13 cellular contexts compared by ENCODE assay signal in the genomic region with DNA sequence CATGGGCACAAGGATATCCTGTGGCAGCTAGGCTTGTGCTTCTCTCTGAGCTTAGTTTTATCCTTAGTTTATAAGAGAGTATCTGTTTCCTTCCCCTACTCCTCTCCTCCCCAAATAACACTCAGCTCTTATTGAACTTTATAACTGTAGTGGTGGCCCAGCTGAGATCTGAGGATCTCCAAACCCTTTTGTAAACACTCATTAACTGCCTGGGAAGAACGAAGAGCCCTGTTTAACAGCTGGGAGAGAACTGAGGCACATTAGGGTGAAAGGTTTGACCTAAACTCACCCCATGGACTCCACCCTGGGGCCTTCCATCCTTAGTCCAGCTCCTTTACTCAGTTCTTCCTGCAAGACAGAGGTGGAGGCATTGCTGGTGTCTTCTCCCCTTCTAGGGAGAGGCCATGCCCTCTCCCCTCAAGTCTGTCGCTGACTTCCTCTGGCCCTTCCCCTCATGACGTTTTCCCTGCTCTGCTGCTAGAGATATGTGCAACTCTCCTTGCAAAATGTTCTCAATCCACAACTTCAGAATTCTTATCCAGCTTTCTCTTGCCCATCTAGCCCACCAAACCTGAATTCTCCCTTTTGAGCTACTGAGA. TPM values are rescaled to one million over a fixed set of nuclear protein-coding genes. Genes with fewer than 3 reads are reported as not detected.
A peak's percentile ranks its signal among the peaks of the same experiment; 100 is the strongest.
DNase-seq lines count a peak whose midpoint lies in the region; ATAC-seq, FAIRE-seq and TF ChIP-seq lines count a peak whose summit lies in the region.
"Had no signal": no experiment of that assay in that cellular context is flagged by ENCODE, and none has a peak within 500 bp of the region (broad histone marks: within the 10 kb centered on the region; RNA-seq: fewer than 3 reads in every experiment).

No MANE protein-coding gene starts in this region.

- peak; percentile 64 for FAIRE-seq in K562 (lab: Jason Lieb, UNC)

- intact Hi-C loops in A673 (cut with micrococcal nuclease; ENCODE audit: unreplicated experiment), result loop anchor here (10.0 kb wide), 1 partner anchor 107 kb away; a partner anchor contains a TSS
- intact Hi-C loops in K562 (cut with micrococcal nuclease), result loop anchor here (5.0 to 10.0 kb wide), 2 partner anchors 35 to 227 kb away; no protein-coding TSS in a partner anchor

- DNase-seq in A673 (ENCODE audit: low spot score) (no peak), K562 (ENCODE audit: extremely low read depth in 1 of 4, low spot score in 3 of 4) (peak in 2 of 4 experiments; percentile 50 to 73), superior temporal gyrus (ENCODE audit: extremely low spot score) (no peak), NCI-H1105 treated with DMSO at 0.1 percent for 48 hours (lab: John Stamatoyannopoulos, UW) (no peak)
- DNase-seq: activated B cell treated with CpG ODN at 0.5 μM for 24 hours, aorta had no signal

- peaks cover 16% of the 10 kb centered on the region for H3K36me3 Mint-ChIP-seq in activated T-helper 17 cell treated with anti-CD3 and anti-CD28 coated beads, Interleukin-2, amount 50 U/mL, for 72 hours (ENCODE audit: low read depth)

- H2AFZ ChIP-seq in K562 (ENCODE audit: low read depth, low read length), result peak overlapping the region; percentile 5; the same call in 1 of the 2 replicates

- ATAC-seq in K562, result peak; percentile 47
- no peak for ATAC-seq in HG03354 (IDR thresholded peaks at IDR 0.05; ENCODE audit: poor library complexity, severe bottlenecking, unreplicated experiment)
- ATAC-seq in activated T-helper 17 cell treated with anti-CD3 and anti-CD28 coated beads, Interleukin-2, amount 50 U/mL, for 72 hours (replicated peaks), result no peak

- H3K79me2 ChIP-seq in K562 (ENCODE audit: control insufficient read depth, insufficient read depth, low read length), result no peaks in the 10 kb centered on the region; the same call in 2 of the 3 replicates

- no peak overlapping the region for H3K4me3 Mint-ChIP-seq in activated T-helper 17 cell treated with anti-CD3 and anti-CD28 coated beads, Interleukin-2, amount 50 U/mL, for 72 hours
- H3K4me3 Mint-ChIP-seq: activated B cell treated with CpG ODN at 0.5 μM for 24 hours, HFFc6 had no signal

- H3K4me1 Mint-ChIP-seq in activated T-helper 17 cell treated with anti-CD3 and anti-CD28 coated beads, Interleukin-2, amount 50 U/mL, for 72 hours, result peaks cover 39% of the 10 kb centered on the region

- BruUV-seq in A673 (replicated peaks; lab: Mats Ljungman, UMichigan) (no TSS peak), K562 (replicated peaks; lab: Mats Ljungman, UMichigan) (no TSS peak)

- H3K9me1 ChIP-seq in K562 (ENCODE audit: control insufficient read depth, insufficient read depth, low read length), result no peaks in the 10 kb centered on the region

- no peak for TF ChIP-seq RAD21 in K562 (CRISPR knock-in tag; conservative IDR thresholded peaks at IDR 0.05 in 1 of 2, IDR thresholded peaks at IDR 0.05 in 1 of 2)

- POLR2A ChIA-PET in A673 (lab: Charles Lee; ENCODE audit: low non-redundant PET), result interaction anchor here (0.6 to 1.0 kb wide), 2 partner anchors 10 to 102 kb away, joined by 3 to 13 read pairs; no protein-coding TSS in a partner anchor
- POLR2A ChIA-PET in K562 (lab: Yijun Ruan, JAX), result interaction anchor here (0.5 to 3.3 kb wide), 16 partner anchors 9 to 1682 kb away, joined by 3 to 23 read pairs (median 4); a partner anchor contains a TSS

- H3K4me1 ChIP-seq in A673 (ENCODE audit: insufficient read depth, low read length, poor library complexity, severe bottlenecking) (peaks cover 71% of the 10 kb centered on the region), HUES48 (ENCODE audit: control insufficient read depth, insufficient read depth, low read length) (peaks cover 42% of the 10 kb centered on the region), K562 (replicated peaks in 1 of 2; ENCODE audit: control insufficient read depth in 2 of 2, insufficient read depth in 2 of 2, low read length in 2 of 2) (peaks cover 34 to 43% of the 10 kb centered on the region in 2 experiments), mucosa of rectum (ENCODE audit: control insufficient read depth in 2 of 2, insufficient read depth in 2 of 2, low read length in 2 of 2) (peaks cover 65 to 71% of the 10 kb centered on the region in 2 donors)

- TF ChIP-seq CTCF in A673 (conservative IDR thresholded peaks at IDR 0.05; ENCODE audit: low read depth, low read length) (no peak), K562 (IDR thresholded peaks at IDR 0.05 in 2 of 3, conservative IDR thresholded peaks at IDR 0.05 in 1 of 3; ENCODE audit: insufficient read depth in 2 of 3, low read depth in 1 of 3, low read length in 3 of 3) (no peak)

- H3K36me3 ChIP-seq in A673 (ENCODE audit: insufficient read depth, low read length, poor library complexity, severe bottlenecking) (no peaks in the 10 kb centered on the region), HUES48 (ENCODE audit: control insufficient read depth, insufficient read depth, low read length) (peaks cover 16% of the 10 kb centered on the region), K562 (ENCODE audit: control insufficient read depth, insufficient read depth, low read length) (peaks cover 22% of the 10 kb centered on the region), mucosa of rectum (ENCODE audit: control insufficient read depth in 2 of 2, insufficient read depth in 2 of 2, low read length in 2 of 2) (no peaks in the 10 kb centered on the region)

- H3K9me3 Mint-ChIP-seq in activated T-helper 17 cell treated with anti-CD3 and anti-CD28 coated beads, Interleukin-2, amount 50 U/mL, for 72 hours, result no peaks in the 10 kb centered on the region
- H3K9me3 Mint-ChIP-seq: activated B cell treated with CpG ODN at 0.5 μM for 24 hours, HFFc6 had no signal

- no peaks in the 10 kb centered on the region for H3K27me3 ChIP-seq in A673 (replicated peaks; ENCODE audit: insufficient read depth, low read depth, low read length, poor library complexity)
- no peaks in the 10 kb centered on the region for H3K27me3 ChIP-seq in HUES48 (ENCODE audit: control insufficient read depth, insufficient read depth, low read length)
- H3K27me3 ChIP-seq in K562 (ENCODE audit: control insufficient read depth in 2 of 2, insufficient read depth in 2 of 2, low read length in 2 of 2), result no peaks in the 10 kb centered on the region
- no peaks in the 10 kb centered on the region for H3K27me3 ChIP-seq in mucosa of rectum (ENCODE audit: control insufficient read depth in 2 of 2, insufficient read depth in 2 of 2, low read length in 2 of 2)

- H3K9me3 ChIP-seq in A673 (ENCODE audit: low read depth, low read length, poor library complexity, severe bottlenecking) (no peaks in the 10 kb centered on the region), HUES48 (ENCODE audit: control insufficient read depth, insufficient read depth, low read length) (no peaks in the 10 kb centered on the region), K562 (replicated peaks; ENCODE audit: control insufficient read depth, insufficient read depth, low read depth, low read length) (no peaks in the 10 kb centered on the region), mucosa of rectum (ENCODE audit: control insufficient read depth in 2 of 2, low read length in 2 of 2) (no peaks in the 10 kb centered on the region)

- no peak for TF ChIP-seq POLR2A in K562 (conservative IDR thresholded peaks at IDR 0.05)

- H3K4me2 ChIP-seq in K562 (ENCODE audit: insufficient read depth, low read length), result peak overlapping the region; percentile 38; the same call in 1 of the 2 replicates

- no peaks in the 10 kb centered on the region for H3K27me3 Mint-ChIP-seq in activated T-helper 17 cell treated with anti-CD3 and anti-CD28 coated beads, Interleukin-2, amount 50 U/mL, for 72 hours
- H3K27me3 Mint-ChIP-seq: activated B cell treated with CpG ODN at 0.5 μM for 24 hours had no signal

- no peaks in the 10 kb centered on the region for H4K20me1 ChIP-seq in K562 (replicated peaks; ENCODE audit: control insufficient read depth, insufficient read depth, low read length)

- CTCF ChIA-PET in A673 (lab: Charles Lee) (interaction anchor here (0.7 to 1.9 kb wide), 6 partner anchors 9 to 254 kb away, joined by 3 to 25 read pairs (median 5); a partner anchor contains a TSS), K562 (lab: Yijun Ruan, JAX; ENCODE audit: low intra/inter-chr PET ratio) (interaction anchor here (0.6 kb wide), 1 partner anchor 228 kb away, joined by 9 read pairs; no protein-coding TSS in a partner anchor)

- no peak overlapping the region for H3K9ac ChIP-seq in HUES48 (ENCODE audit: low read depth, low read length)
- H3K9ac ChIP-seq in K562 (ENCODE audit: insufficient read depth in 1 of 2, low read depth in 2 of 2, low read length in 2 of 2), result peak overlapping the region; percentile 8 to 75
- H3K9ac ChIP-seq in mucosa of rectum (ENCODE audit: low read depth in 1 of 2, low read length in 2 of 2), result peak overlapping the region; percentile 28 to 34

- H3K4me3 ChIP-seq in A673 (ENCODE audit: low read depth, low read length, poor library complexity, severe bottlenecking) (no peak overlapping the region), HUES48 (ENCODE audit: low read depth, low read length) (no peak overlapping the region), K562 (no peak overlapping the region), mucosa of rectum (ENCODE audit: low read length in 2 of 2) (peak overlapping the region in 1 of 2 donors; percentile 13)

- no peak for TF ChIP-seq EP300 in K562 (IDR thresholded peaks at IDR 0.05; ENCODE audit: low read length)

- WGBS in K562 (ENCODE audit: insufficient coverage, low coverage, missing lambda C conversion rate), result 0% methylated on average over 2 of the region's 3 CpGs

- H3K27ac ChIP-seq in A673 (ENCODE audit: low read depth, low read length, poor library complexity, severe bottlenecking), result peak overlapping the region; percentile 89
- peak overlapping the region; percentile 69 for H3K27ac ChIP-seq in HUES48 (ENCODE audit: low read depth, low read length)
- peak overlapping the region; percentile 49 for H3K27ac ChIP-seq in K562 (ENCODE audit: extremely low read depth, low read depth, low read length)
- H3K27ac ChIP-seq in mucosa of rectum (ENCODE audit: low read depth in 2 of 2, low read length in 2 of 2), result peak overlapping the region; percentile 58 to 74

- in situ Hi-C loops in K562 (cut with MboI), result no loop called here

- no peak overlapping the region for H3K27ac Mint-ChIP-seq in activated T-helper 17 cell treated with anti-CD3 and anti-CD28 coated beads, Interleukin-2, amount 50 U/mL, for 72 hours
- H3K27ac Mint-ChIP-seq: activated B cell treated with CpG ODN at 0.5 μM for 24 hours, HFFc6 had no signal

RNA-seq across cellular contexts. Expression of a gene that starts 1.2 kb away (rescaled TPM):
- total RNA-seq in A673 (2021) (25.4 and 30.3 TPM in 2 replicates), K562 (2014; rRNA removed) (13.6 and 18.7 TPM in 2 replicates), K562 (2014; rRNA removed; fragmentation: Illumina TruSeq; extraction: Trizol) (5.0 and 7.5 TPM in 2 replicates), K562 (2015; rRNA removed; fragmentation: Illumina TruSeq; extraction: Trizol) (7.9 and 8.3 TPM in 2 replicates), K562 (2021) (26.2 and 28.0 TPM in 2 replicates)
- total RNA-seq in K562 (2011; cell fraction: chromatin; rRNA removed; ENCODE audit: low replicate concordance), result 7.6 and 15.2 TPM in 2 replicates
- total RNA-seq in K562 (2011; cell fraction: nucleolus; rRNA removed), result 9.7 and 10.0 TPM in 2 replicates
- total RNA-seq in K562 (2011; cell fraction: nucleoplasm; rRNA removed), result 5.5 and 6.0 TPM in 2 replicates
- polyA plus RNA-seq in K562 (2011; rRNA removed) (2.7 and 3.5 TPM in 2 replicates), K562 (2014; fragmentation: Illumina TruSeq; extraction: Trizol) (24.2 and 25.2 TPM in 2 replicates), K562 (2014; fragmentation: Nextera tagmentation; extraction: Ambion mirVana) (under 1 TPM; 0.10 TPM), K562 (2014; rRNA removed) (12.2 and 13.0 TPM in 2 replicates)
- 1.4 and 4.5 TPM in 2 replicates for polyA plus RNA-seq in K562 (2011; cell fraction: cytosol; rRNA removed)
- 4.6 and 15.6 TPM in 2 replicates for polyA plus RNA-seq in K562 (2011; cell fraction: nucleus; rRNA removed)
- 16.2 and 25.9 TPM in 2 replicates for polyA plus RNA-seq in K562 (2012)
- 2.8 and 4.2 TPM in 2 replicates for polyA minus RNA-seq in K562 (2011; rRNA and poly(A)+ RNA removed)
- polyA minus RNA-seq in K562 (2011; cell fraction: cytosol; rRNA and poly(A)+ RNA removed), result 9.2 and 9.8 TPM in 2 replicates
- 3.9 and 4.2 TPM in 2 replicates for polyA minus RNA-seq in K562 (2011; cell fraction: nucleus; rRNA and poly(A)+ RNA removed)
- total RNA-seq in activated T-helper 17 cell treated with anti-CD3 and anti-CD28 coated beads, Interleukin-2, amount 50 U/mL, for 72 hours, result 10 to 100 TPM; 43.7 to 61.9 TPM

RNA-seq across cellular contexts. Expression of a gene that starts 20.1 kb away (rescaled TPM):
- total RNA-seq in A673 (2021), result 82.6 and 85.7 TPM in 2 replicates
- 102 and 166 TPM in 2 replicates for total RNA-seq in K562 (2011; cell fraction: chromatin; rRNA removed; ENCODE audit: low replicate concordance)
- 52.6 and 55.5 TPM in 2 replicates for total RNA-seq in K562 (2011; cell fraction: nucleolus; rRNA removed)
- 82.0 and 95.0 TPM in 2 replicates for total RNA-seq in K562 (2011; cell fraction: nucleoplasm; rRNA removed)
- total RNA-seq in K562 (2014; rRNA removed), result 67.4 and 78.9 TPM in 2 replicates
- 119 and 133 TPM in 2 replicates for total RNA-seq in K562 (2014; rRNA removed; fragmentation: Illumina TruSeq; extraction: Trizol)
- 110 and 112 TPM in 2 replicates for total RNA-seq in K562 (2015; rRNA removed; fragmentation: Illumina TruSeq; extraction: Trizol)
- 121 and 126 TPM in 2 replicates for total RNA-seq in K562 (2021)
- 63.3 and 106 TPM in 2 replicates for polyA plus RNA-seq in K562 (2011; rRNA removed)
- polyA plus RNA-seq in K562 (2011; cell fraction: cytosol; rRNA removed), result 26.5 and 34.3 TPM in 2 replicates
- polyA plus RNA-seq in K562 (2011; cell fraction: nucleus; rRNA removed), result 33.5 and 41.3 TPM in 2 replicates
- polyA plus RNA-seq in K562 (2012), result 67.6 and 73.5 TPM in 2 replicates
- polyA plus RNA-seq in K562 (2014; fragmentation: Illumina TruSeq; extraction: Trizol), result 141 and 150 TPM in 2 replicates
- 10 to 100 TPM; 29.6 to 55.0 TPM for polyA plus RNA-seq in K562 (2014; fragmentation: Nextera tagmentation; extraction: Ambion mirVana)
- polyA plus RNA-seq in K562 (2014; rRNA removed), result 70.5 and 73.4 TPM in 2 replicates
- 64.2 and 81.5 TPM in 2 replicates for polyA minus RNA-seq in K562 (2011; rRNA and poly(A)+ RNA removed)
- 15.9 and 41.5 TPM in 2 replicates for polyA minus RNA-seq in K562 (2011; cell fraction: cytosol; rRNA and poly(A)+ RNA removed)
- polyA minus RNA-seq in K562 (2011; cell fraction: nucleus; rRNA and poly(A)+ RNA removed), result 28.5 and 39.0 TPM in 2 replicates
- total RNA-seq in activated T-helper 17 cell treated with anti-CD3 and anti-CD28 coated beads, Interleukin-2, amount 50 U/mL, for 72 hours, result 100 to 1,000 TPM in 1 of 2 donors, 10 to 100 TPM in 1; 60.9 to 101 TPM

RNA-seq across cellular contexts. Expression of a gene that starts 56.7 kb away (rescaled TPM):
- total RNA-seq in A673 (2021) (not detected in 2 replicates), K562 (2014; rRNA removed) (not detected in 2 replicates), K562 (2014; rRNA removed; fragmentation: Illumina TruSeq; extraction: Trizol) (not detected in 2 replicates), K562 (2015; rRNA removed; fragmentation: Illumina TruSeq; extraction: Trizol) (not detected in 2 replicates), K562 (2021) (0.38 TPM in 1 of 2 replicates, not detected in the other)
- total RNA-seq in K562 (2011; cell fraction: chromatin; rRNA removed; ENCODE audit: low replicate concordance), result not detected in 2 replicates
- total RNA-seq in K562 (2011; cell fraction: nucleolus; rRNA removed), result 0.50 and 0.66 TPM in 2 replicates
- total RNA-seq in K562 (2011; cell fraction: nucleoplasm; rRNA removed), result not detected in 2 replicates
- polyA plus RNA-seq in K562 (2011; rRNA removed) (not detected in 2 replicates), K562 (2014; fragmentation: Illumina TruSeq; extraction: Trizol) (not detected in 2 replicates), K562 (2014; fragmentation: Nextera tagmentation; extraction: Ambion mirVana) (not detected), K562 (2014; rRNA removed) (0.17 TPM in 1 of 2 replicates, not detected in the other)
- 0.24 TPM in 1 of 2 replicates, not detected in the other for polyA plus RNA-seq in K562 (2011; cell fraction: cytosol; rRNA removed)
- not detected in 2 replicates for polyA plus RNA-seq in K562 (2011; cell fraction: nucleus; rRNA removed)
- 0.46 and 2.9 TPM in 2 replicates for polyA plus RNA-seq in K562 (2012)
- polyA minus RNA-seq in K562 (2011; rRNA and poly(A)+ RNA removed), result not detected in 2 replicates
- polyA minus RNA-seq in K562 (2011; cell fraction: cytosol; rRNA and poly(A)+ RNA removed), result not detected in 2 replicates
- polyA minus RNA-seq in K562 (2011; cell fraction: nucleus; rRNA and poly(A)+ RNA removed), result 1.2 TPM in 1 of 2 replicates, not detected in the other
- not detected for total RNA-seq in activated T-helper 17 cell treated with anti-CD3 and anti-CD28 coated beads, Interleukin-2, amount 50 U/mL, for 72 hours
- total RNA-seq: activated B cell treated with CpG ODN at 0.5 μM for 24 hours, HT1080 had no signal
- polyA plus RNA-seq: aorta, neural cell had no signal
